ENCODE assay signal across 1 cellular context in genomic region chr17:1272701-1273100, GRCh38.
TF ChIP-seq lines count a peak whose summit lies in the region.

No MANE protein-coding gene starts in this region.

TF ChIP-seq in SK-N-SH treated with all-trans-retinoic acid at 6 μM for 48 hours, 23 proteins besides CTCF, POLR2A, EP300 and RAD21 (continued from another document):
- TF ChIP-seq TSHZ2 (CRISPR knock-in tag; IDR thresholded peaks at IDR 0.05) = no peak
- TF ChIP-seq ZNF70 (CRISPR knock-in tag; IDR thresholded peaks at IDR 0.05) = no peak
- no peak for TF ChIP-seq SNAI2 (CRISPR knock-in tag; IDR thresholded peaks at IDR 0.05)
- TF ChIP-seq CREB5 (CRISPR knock-in tag; IDR thresholded peaks at IDR 0.05; ENCODE audit: low read depth) = no peak
- TF ChIP-seq ESRRG (CRISPR knock-in tag; IDR thresholded peaks at IDR 0.05) = no peak
- no peak for TF ChIP-seq ZFP30 (CRISPR knock-in tag; IDR thresholded peaks at IDR 0.05)
- TF ChIP-seq CSRNP3 (CRISPR knock-in tag; IDR thresholded peaks at IDR 0.05) = no peak
- no peak for TF ChIP-seq PPARA (CRISPR knock-in tag; IDR thresholded peaks at IDR 0.05; ENCODE audit: borderline replicate concordance)
- TF ChIP-seq TCF4 (CRISPR knock-in tag; IDR thresholded peaks at IDR 0.05; ENCODE audit: borderline replicate concordance) = no peak
- no peak for TF ChIP-seq ARNTL (CRISPR knock-in tag; IDR thresholded peaks at IDR 0.05; ENCODE audit: borderline replicate concordance, low read depth)
- TF ChIP-seq GLIS3 (CRISPR knock-in tag; IDR thresholded peaks at IDR 0.05) = no peak
- no peak for TF ChIP-seq ZC3H10 (CRISPR knock-in tag; IDR thresholded peaks at IDR 0.05)
- TF ChIP-seq ZNF8 (CRISPR knock-in tag; IDR thresholded peaks at IDR 0.05) = no peak
